1 cellular context compared by ENCODE assay signal in the genomic region with DNA sequence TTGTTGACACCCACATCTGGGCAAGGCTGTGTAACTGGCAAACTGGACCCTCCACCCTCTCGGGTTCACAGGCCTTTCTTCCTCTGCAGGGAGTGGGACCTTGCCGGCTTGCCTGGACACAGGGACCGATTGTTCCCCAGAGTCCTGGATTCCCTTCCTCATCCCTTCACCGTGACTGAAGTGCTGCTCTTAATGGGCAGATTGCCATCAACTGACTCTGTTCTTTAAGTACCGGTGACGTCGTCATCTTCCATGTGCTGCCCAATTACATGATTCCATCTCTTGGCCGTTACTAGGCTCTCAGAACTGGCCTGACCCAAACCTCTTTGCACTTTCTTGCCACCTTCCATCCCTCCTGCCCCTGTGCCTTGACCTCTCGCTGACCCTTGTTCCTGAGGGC.
TF ChIP-seq lines count a peak whose summit lies in the region.

No MANE protein-coding gene starts in this region.

TF ChIP-seq in H1, 55 proteins besides CTCF, POLR2A, EP300 and RAD21 (continued from another document):
- TF ChIP-seq, protein P1, sequence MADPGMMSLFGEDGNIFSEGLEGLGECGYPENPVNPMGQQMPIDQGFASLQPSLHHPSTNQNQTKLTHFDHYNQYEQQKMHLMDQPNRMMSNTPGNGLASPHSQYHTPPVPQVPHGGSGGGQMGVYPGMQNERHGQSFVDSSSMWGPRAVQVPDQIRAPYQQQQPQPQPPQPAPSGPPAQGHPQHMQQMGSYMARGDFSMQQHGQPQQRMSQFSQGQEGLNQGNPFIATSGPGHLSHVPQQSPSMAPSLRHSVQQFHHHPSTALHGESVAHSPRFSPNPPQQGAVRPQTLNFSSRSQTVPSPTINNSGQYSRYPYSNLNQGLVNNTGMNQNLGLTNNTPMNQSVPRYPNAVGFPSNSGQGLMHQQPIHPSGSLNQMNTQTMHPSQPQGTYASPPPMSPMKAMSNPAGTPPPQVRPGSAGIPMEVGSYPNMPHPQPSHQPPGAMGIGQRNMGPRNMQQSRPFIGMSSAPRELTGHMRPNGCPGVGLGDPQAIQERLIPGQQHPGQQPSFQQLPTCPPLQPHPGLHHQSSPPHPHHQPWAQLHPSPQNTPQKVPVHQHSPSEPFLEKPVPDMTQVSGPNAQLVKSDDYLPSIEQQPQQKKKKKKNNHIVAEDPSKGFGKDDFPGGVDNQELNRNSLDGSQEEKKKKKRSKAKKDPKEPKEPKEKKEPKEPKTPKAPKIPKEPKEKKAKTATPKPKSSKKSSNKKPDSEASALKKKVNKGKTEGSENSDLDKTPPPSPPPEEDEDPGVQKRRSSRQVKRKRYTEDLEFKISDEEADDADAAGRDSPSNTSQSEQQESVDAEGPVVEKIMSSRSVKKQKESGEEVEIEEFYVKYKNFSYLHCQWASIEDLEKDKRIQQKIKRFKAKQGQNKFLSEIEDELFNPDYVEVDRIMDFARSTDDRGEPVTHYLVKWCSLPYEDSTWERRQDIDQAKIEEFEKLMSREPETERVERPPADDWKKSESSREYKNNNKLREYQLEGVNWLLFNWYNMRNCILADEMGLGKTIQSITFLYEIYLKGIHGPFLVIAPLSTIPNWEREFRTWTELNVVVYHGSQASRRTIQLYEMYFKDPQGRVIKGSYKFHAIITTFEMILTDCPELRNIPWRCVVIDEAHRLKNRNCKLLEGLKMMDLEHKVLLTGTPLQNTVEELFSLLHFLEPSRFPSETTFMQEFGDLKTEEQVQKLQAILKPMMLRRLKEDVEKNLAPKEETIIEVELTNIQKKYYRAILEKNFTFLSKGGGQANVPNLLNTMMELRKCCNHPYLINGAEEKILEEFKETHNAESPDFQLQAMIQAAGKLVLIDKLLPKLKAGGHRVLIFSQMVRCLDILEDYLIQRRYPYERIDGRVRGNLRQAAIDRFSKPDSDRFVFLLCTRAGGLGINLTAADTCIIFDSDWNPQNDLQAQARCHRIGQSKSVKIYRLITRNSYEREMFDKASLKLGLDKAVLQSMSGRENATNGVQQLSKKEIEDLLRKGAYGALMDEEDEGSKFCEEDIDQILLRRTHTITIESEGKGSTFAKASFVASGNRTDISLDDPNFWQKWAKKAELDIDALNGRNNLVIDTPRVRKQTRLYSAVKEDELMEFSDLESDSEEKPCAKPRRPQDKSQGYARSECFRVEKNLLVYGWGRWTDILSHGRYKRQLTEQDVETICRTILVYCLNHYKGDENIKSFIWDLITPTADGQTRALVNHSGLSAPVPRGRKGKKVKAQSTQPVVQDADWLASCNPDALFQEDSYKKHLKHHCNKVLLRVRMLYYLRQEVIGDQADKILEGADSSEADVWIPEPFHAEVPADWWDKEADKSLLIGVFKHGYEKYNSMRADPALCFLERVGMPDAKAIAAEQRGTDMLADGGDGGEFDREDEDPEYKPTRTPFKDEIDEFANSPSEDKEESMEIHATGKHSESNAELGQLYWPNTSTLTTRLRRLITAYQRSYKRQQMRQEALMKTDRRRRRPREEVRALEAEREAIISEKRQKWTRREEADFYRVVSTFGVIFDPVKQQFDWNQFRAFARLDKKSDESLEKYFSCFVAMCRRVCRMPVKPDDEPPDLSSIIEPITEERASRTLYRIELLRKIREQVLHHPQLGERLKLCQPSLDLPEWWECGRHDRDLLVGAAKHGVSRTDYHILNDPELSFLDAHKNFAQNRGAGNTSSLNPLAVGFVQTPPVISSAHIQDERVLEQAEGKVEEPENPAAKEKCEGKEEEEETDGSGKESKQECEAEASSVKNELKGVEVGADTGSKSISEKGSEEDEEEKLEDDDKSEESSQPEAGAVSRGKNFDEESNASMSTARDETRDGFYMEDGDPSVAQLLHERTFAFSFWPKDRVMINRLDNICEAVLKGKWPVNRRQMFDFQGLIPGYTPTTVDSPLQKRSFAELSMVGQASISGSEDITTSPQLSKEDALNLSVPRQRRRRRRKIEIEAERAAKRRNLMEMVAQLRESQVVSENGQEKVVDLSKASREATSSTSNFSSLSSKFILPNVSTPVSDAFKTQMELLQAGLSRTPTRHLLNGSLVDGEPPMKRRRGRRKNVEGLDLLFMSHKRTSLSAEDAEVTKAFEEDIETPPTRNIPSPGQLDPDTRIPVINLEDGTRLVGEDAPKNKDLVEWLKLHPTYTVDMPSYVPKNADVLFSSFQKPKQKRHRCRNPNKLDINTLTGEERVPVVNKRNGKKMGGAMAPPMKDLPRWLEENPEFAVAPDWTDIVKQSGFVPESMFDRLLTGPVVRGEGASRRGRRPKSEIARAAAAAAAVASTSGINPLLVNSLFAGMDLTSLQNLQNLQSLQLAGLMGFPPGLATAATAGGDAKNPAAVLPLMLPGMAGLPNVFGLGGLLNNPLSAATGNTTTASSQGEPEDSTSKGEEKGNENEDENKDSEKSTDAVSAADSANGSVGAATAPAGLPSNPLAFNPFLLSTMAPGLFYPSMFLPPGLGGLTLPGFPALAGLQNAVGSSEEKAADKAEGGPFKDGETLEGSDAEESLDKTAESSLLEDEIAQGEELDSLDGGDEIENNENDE (IDR thresholded peaks at IDR 0.05; ENCODE audit: insufficient replicate concordance, low read length): no peak
- TF ChIP-seq, protein P2, sequence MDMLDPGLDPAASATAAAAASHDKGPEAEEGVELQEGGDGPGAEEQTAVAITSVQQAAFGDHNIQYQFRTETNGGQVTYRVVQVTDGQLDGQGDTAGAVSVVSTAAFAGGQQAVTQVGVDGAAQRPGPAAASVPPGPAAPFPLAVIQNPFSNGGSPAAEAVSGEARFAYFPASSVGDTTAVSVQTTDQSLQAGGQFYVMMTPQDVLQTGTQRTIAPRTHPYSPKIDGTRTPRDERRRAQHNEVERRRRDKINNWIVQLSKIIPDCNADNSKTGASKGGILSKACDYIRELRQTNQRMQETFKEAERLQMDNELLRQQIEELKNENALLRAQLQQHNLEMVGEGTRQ (IDR thresholded peaks at IDR 0.05; ENCODE audit: low read length): no peak
- TF ChIP-seq RBBP5 (IDR thresholded peaks at IDR 0.05; ENCODE audit: borderline replicate concordance, low read depth, low read length): no peak
- no peak for TF ChIP-seq SP4 (IDR thresholded peaks at IDR 0.05; ENCODE audit: low read length)
- TF ChIP-seq CTBP2 (IDR thresholded peaks at IDR 0.05; ENCODE audit: borderline replicate concordance, insufficient read depth, insufficient read length, low read length): no peak
- TF ChIP-seq SP2 (IDR thresholded peaks at IDR 0.05; ENCODE audit: low read length): no peak
- no peak for TF ChIP-seq POLR2AphosphoS5 (IDR thresholded peaks at IDR 0.05; ENCODE audit: low read depth, low read length)
